ENCODE assay signal across 15 cellular contexts in the genomic region with DNA sequence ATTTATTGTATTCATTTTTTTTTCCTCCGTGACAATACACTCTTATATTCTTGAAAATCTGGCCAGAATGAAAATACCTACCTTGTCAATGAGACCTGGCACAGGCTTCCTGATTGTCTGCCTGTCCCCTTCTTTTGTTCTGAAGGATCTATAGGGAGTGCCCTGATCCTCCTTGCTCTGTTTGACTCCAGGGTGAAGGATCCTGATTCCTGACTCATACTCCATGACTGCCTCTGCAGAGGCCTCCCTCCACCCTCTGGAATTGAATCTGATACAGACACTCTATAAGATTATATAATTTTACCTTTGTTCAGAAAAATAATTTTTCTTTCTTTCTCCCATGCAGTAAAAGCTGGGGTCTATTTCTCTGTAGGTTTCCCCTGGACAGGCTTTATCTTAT.
DNase-seq lines count a peak whose midpoint lies in the region; ATAC-seq and TF ChIP-seq lines count a peak whose summit lies in the region.
"Had no signal": no experiment of that assay in that cellular context is flagged by ENCODE, and none has a peak within 500 bp of the region (broad histone marks: within the 10 kb centered on the region; RNA-seq: fewer than 3 reads in every experiment).

No MANE protein-coding gene starts in this region.

- no peak overlapping the region for H3K23ac ChIP-seq in neuronal stem cell (ENCODE audit: low read depth, low read length, poor library complexity)

- no peak for ATAC-seq in stimulated activated effector memory CD8-positive, alpha-beta T cell treated with anti-CD3 and anti-CD28 coated beads, Interleukin-12 subunit alpha, Interleukin-12 subunit beta, amount 100 ng/mL, for 72 hours
- ATAC-seq: left ventricle myocardium superior; natural killer cell treated with Interleukin-12 subunit alpha and Interleukin-12 subunit beta and Interleukin-15 and Interleukin-18, amount 100 ng/mL, for 72 hours; Panc1; T-cell had no signal

- no peak overlapping the region for H2BK15ac ChIP-seq in neuronal stem cell (ENCODE audit: low read length)

- H3K27me3 Mint-ChIP-seq in mesothelial cell of epicardium (ENCODE audit: low read depth) = no peaks in the 10 kb centered on the region
- H3K27me3 Mint-ChIP-seq: natural killer cell treated with Interleukin-12 subunit alpha and Interleukin-12 subunit beta and Interleukin-15 and Interleukin-18, amount 100 ng/mL, for 72 hours had no signal

- H3K36me3 ChIP-seq in neuronal stem cell (replicated peaks in 1 of 2; ENCODE audit: control insufficient read depth in 2 of 2, insufficient read depth in 2 of 2, low read length in 2 of 2) = no peaks in the 10 kb centered on the region

- H3K4me3 ChIP-seq in epithelial cell of esophagus (ENCODE audit: low read length) (no peak overlapping the region), neuronal stem cell (ENCODE audit: low read length in 2 of 2) (no peak overlapping the region)

- H4K91ac ChIP-seq in neuronal stem cell (ENCODE audit: low read depth, low read length, poor library complexity) = no peak overlapping the region

- no peaks in the 10 kb centered on the region for H3K36me3 Mint-ChIP-seq in mesothelial cell of epicardium
- no peaks in the 10 kb centered on the region for H3K36me3 Mint-ChIP-seq in stimulated activated effector memory CD8-positive, alpha-beta T cell treated with anti-CD3 and anti-CD28 coated beads, Interleukin-12 subunit alpha, Interleukin-12 subunit beta, amount 100 ng/mL, for 72 hours
- H3K36me3 Mint-ChIP-seq: natural killer cell treated with Interleukin-12 subunit alpha and Interleukin-12 subunit beta and Interleukin-15 and Interleukin-18, amount 100 ng/mL, for 72 hours; T-cell had no signal

- no peaks in the 10 kb centered on the region for H3K27me3 ChIP-seq in neuronal stem cell (ENCODE audit: control insufficient read depth in 3 of 3, insufficient read depth in 3 of 3, low read depth in 1 of 3, low read length in 3 of 3)

- H3K14ac ChIP-seq in neuronal stem cell (ENCODE audit: low read length) = no peak overlapping the region

- no peaks in the 10 kb centered on the region for H3K9me3 Mint-ChIP-seq in mesothelial cell of epicardium
- no peaks in the 10 kb centered on the region for H3K9me3 Mint-ChIP-seq in stimulated activated effector memory CD8-positive, alpha-beta T cell treated with anti-CD3 and anti-CD28 coated beads, Interleukin-12 subunit alpha, Interleukin-12 subunit beta, amount 100 ng/mL, for 72 hours
- H3K9me3 Mint-ChIP-seq: natural killer cell treated with Interleukin-12 subunit alpha and Interleukin-12 subunit beta and Interleukin-15 and Interleukin-18, amount 100 ng/mL, for 72 hours; T-cell had no signal

- no peak overlapping the region for H2AK5ac ChIP-seq in neuronal stem cell (ENCODE audit: low read depth, low read length)

- TF ChIP-seq CTCF in epithelial cell of esophagus (IDR thresholded peaks at IDR 0.05; ENCODE audit: insufficient read depth, low read depth, low read length, missing control alignments) (no peak), mesothelial cell of epicardium (IDR thresholded peaks at IDR 0.05; ENCODE audit: unreplicated experiment) (no peak)

- no peak overlapping the region for H3K27ac ChIP-seq in neuronal stem cell (replicated peaks; ENCODE audit: low read length)

- H2BK12ac ChIP-seq in neuronal stem cell (ENCODE audit: low read length) = no peak overlapping the region

- H3K18ac ChIP-seq in neuronal stem cell (ENCODE audit: low read length) = no peak overlapping the region

- H3K27ac Mint-ChIP-seq in mesothelial cell of epicardium = no peak overlapping the region
- H3K27ac Mint-ChIP-seq in stimulated activated effector memory CD8-positive, alpha-beta T cell treated with anti-CD3 and anti-CD28 coated beads, Interleukin-12 subunit alpha, Interleukin-12 subunit beta, amount 100 ng/mL, for 72 hours = no peak overlapping the region
- H3K27ac Mint-ChIP-seq: natural killer cell treated with Interleukin-12 subunit alpha and Interleukin-12 subunit beta and Interleukin-15 and Interleukin-18, amount 100 ng/mL, for 72 hours; T-cell had no signal

- WGBS in neuronal stem cell (ENCODE audit: extremely low coverage in 2 of 2, insufficient read length in 2 of 2, insufficient replicate concordance in 1 of 2), 2 donors = no CpG with 5 or more reads among the region's 1 CpG

- H3K4me3 Mint-ChIP-seq in mesothelial cell of epicardium = no peak overlapping the region
- no peak overlapping the region for H3K4me3 Mint-ChIP-seq in stimulated activated effector memory CD8-positive, alpha-beta T cell treated with anti-CD3 and anti-CD28 coated beads, Interleukin-12 subunit alpha, Interleukin-12 subunit beta, amount 100 ng/mL, for 72 hours
- H3K4me3 Mint-ChIP-seq: natural killer cell treated with Interleukin-12 subunit alpha and Interleukin-12 subunit beta and Interleukin-15 and Interleukin-18, amount 100 ng/mL, for 72 hours; T-cell had no signal

- no peaks in the 10 kb centered on the region for H3K79me1 ChIP-seq in neuronal stem cell (ENCODE audit: low read depth, low read length)

- no peak overlapping the region for H3K4me2 ChIP-seq in neuronal stem cell (ENCODE audit: insufficient read depth, low read length, poor library complexity, severe bottlenecking)

- no peaks in the 10 kb centered on the region for H3K4me1 ChIP-seq in neuronal stem cell (ENCODE audit: control insufficient read depth in 2 of 2, insufficient read depth in 1 of 2, low read depth in 1 of 2, low read length in 2 of 2)

- H2AFZ ChIP-seq in neuronal stem cell (ENCODE audit: low read length) = no peak overlapping the region

- no peak overlapping the region for H3K4ac ChIP-seq in neuronal stem cell (ENCODE audit: low read length)

- H2BK5ac ChIP-seq in neuronal stem cell (ENCODE audit: low read length) = no peak overlapping the region

- H3K9me3 ChIP-seq in neuronal stem cell (replicated peaks in 1 of 2; ENCODE audit: control insufficient read depth in 2 of 2, insufficient read depth in 1 of 2, low read depth in 1 of 2, low read length in 2 of 2) = no peaks in the 10 kb centered on the region

- no peak overlapping the region for H2BK120ac ChIP-seq in neuronal stem cell (ENCODE audit: low read depth, low read length)

- H3K4me1 Mint-ChIP-seq in mesothelial cell of epicardium = no peaks in the 10 kb centered on the region
- H3K4me1 Mint-ChIP-seq in stimulated activated effector memory CD8-positive, alpha-beta T cell treated with anti-CD3 and anti-CD28 coated beads, Interleukin-12 subunit alpha, Interleukin-12 subunit beta, amount 100 ng/mL, for 72 hours = no peaks in the 10 kb centered on the region
- H3K4me1 Mint-ChIP-seq: T-cell had no signal

- no peak overlapping the region for H4K8ac ChIP-seq in neuronal stem cell (ENCODE audit: low read depth, low read length)

- DNase-seq in ELF-1 (ENCODE audit: low read depth, low spot score) (peak; percentile 7), RKO (ENCODE audit: low spot score) (peak; percentile 11), epithelial cell of esophagus (ENCODE audit: low read depth) (peak; percentile 60), neuronal stem cell (ENCODE audit: low spot score) (peak; percentile 3), DMS53 treated with DMSO at 0.1 percent for 48 hours (lab: John Stamatoyannopoulos, UW; ENCODE audit: unreplicated experiment) (no peak), mesothelial cell of epicardium (ENCODE audit: low spot score in 2 of 2, unreplicated experiment in 2 of 2) (no peak)
- no peak for DNase-seq in stimulated activated effector memory CD8-positive, alpha-beta T cell treated with anti-CD3 and anti-CD28 coated beads, Interleukin-12 subunit alpha, Interleukin-12 subunit beta, amount 100 ng/mL, for 72 hours (ENCODE audit: low spot score in 2 of 2)
- DNase-seq: activated CD4-positive, CD25-positive, alpha-beta regulatory T cell; activated gamma-delta T cell; left ventricle myocardium superior; NCI-H2081 treated with DMSO at 0.1 percent for 48 hours; NCI-H774; T-cell had no signal

- H3K9ac ChIP-seq in neuronal stem cell (ENCODE audit: low read depth, low read length, poor library complexity) = no peak overlapping the region

Comparison
In these comparisons a context has a peak if more than half of its experiments do, and no peak if none do; other contexts are left out.
1. DNase-seq: peak in ELF-1 (single experiment), RKO (single experiment), epithelial cell of esophagus (single experiment) and neuronal stem cell (single experiment); none in DMS53 treated with DMSO at 0.1 percent for 48 hours (single experiment), mesothelial cell of epicardium (0 of 2) and stimulated activated effector memory CD8-positive, alpha-beta T cell treated with anti-CD3 and anti-CD28 coated beads, Interleukin-12 subunit alpha, Interleukin-12 subunit beta, amount 100 ng/mL, for 72 hours (0 of 2).